In the genomic region with DNA sequence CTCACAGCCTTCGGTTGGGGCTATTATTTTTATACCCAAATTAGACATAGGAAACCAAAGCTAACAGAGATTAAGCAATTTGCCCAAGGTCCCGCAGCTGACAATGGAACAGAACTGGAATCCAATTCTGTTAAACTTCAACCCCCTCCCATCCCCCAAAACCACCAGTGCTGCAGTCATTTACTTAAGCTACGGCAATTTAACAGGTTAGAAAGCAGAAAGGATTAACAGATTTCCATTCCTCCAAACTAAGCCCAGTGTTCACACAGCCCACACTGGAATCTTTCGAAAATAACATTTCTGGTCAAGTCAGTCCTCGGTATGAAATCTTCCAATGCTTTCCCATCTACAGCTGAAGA, we compare ENCODE assay signal across 22 cellular contexts.
"Had no signal": no experiment of that assay in that cellular context is flagged by ENCODE, and none has a peak within 500 bp of the region (broad histone marks: within the 10 kb centered on the region; RNA-seq: fewer than 3 reads in every experiment).

No MANE protein-coding gene starts in this region.

- H3K36me3 Mint-ChIP-seq: activated CD8-positive, alpha-beta memory T cell treated with anti-CD3 and anti-CD28 coated beads, Interleukin-2, amount 10 ng/mL, durations not matched to agents 7 days and 5 days; activated naive CD8-positive, alpha-beta T cell; naive B cell had no signal

- H3K4me3 Mint-ChIP-seq: activated CD8-positive, alpha-beta memory T cell treated with anti-CD3 and anti-CD28 coated beads, Interleukin-2, amount 10 ng/mL, durations not matched to agents 7 days and 5 days; activated naive CD8-positive, alpha-beta T cell; activated T-cell treated with anti-CD3 and anti-CD28 coated beads, Interleukin-2, amount 50 U/mL, for 4 hours; naive B cell; stimulated activated naive CD8-positive, alpha-beta T cell treated with anti-CD3 and anti-CD28 coated beads, Interleukin-15, Interleukin-2, amounts not matched to agents 100 ng/mL and 50 ng/mL, for 24 hours had no signal

- H3K27ac ChIP-seq: breast epithelium, esophagus muscularis mucosa, heart right ventricle, prostate gland, sigmoid colon, uterus had no signal

- H3K4me1 Mint-ChIP-seq: naive B cell had no signal

- H3K4me1 ChIP-seq: breast epithelium, esophagus muscularis mucosa, prostate gland, sigmoid colon, uterus had no signal

- H3K27ac Mint-ChIP-seq: activated CD8-positive, alpha-beta memory T cell treated with anti-CD3 and anti-CD28 coated beads, Interleukin-2, amount 10 ng/mL, durations not matched to agents 7 days and 5 days; activated naive CD8-positive, alpha-beta T cell; stimulated activated naive CD8-positive, alpha-beta T cell treated with anti-CD3 and anti-CD28 coated beads, Interleukin-15, Interleukin-2, amounts not matched to agents 100 ng/mL and 50 ng/mL, for 24 hours had no signal

- H3K9me3 ChIP-seq: breast epithelium, esophagus muscularis mucosa, heart right ventricle, prostate gland, sigmoid colon, thoracic aorta, uterus had no signal

- H3K36me3 ChIP-seq: breast epithelium, esophagus muscularis mucosa, heart right ventricle, prostate gland, sigmoid colon, thoracic aorta, uterus had no signal

- H3K27me3 ChIP-seq: breast epithelium, esophagus muscularis mucosa, heart right ventricle, sigmoid colon, uterus had no signal

- H3K4me3 ChIP-seq: breast epithelium, esophagus muscularis mucosa, heart right ventricle, lung, prostate gland, sigmoid colon, thoracic aorta, uterus had no signal

- H3K27me3 Mint-ChIP-seq: activated CD8-positive, alpha-beta memory T cell treated with anti-CD3 and anti-CD28 coated beads, Interleukin-2, amount 10 ng/mL, durations not matched to agents 7 days and 5 days; activated naive CD8-positive, alpha-beta T cell; naive B cell; stimulated activated naive CD8-positive, alpha-beta T cell treated with anti-CD3 and anti-CD28 coated beads, Interleukin-15, Interleukin-2, amounts not matched to agents 100 ng/mL and 50 ng/mL, for 24 hours had no signal

- ATAC-seq: activated CD8-positive, alpha-beta memory T cell treated with anti-CD3 and anti-CD28 coated beads, Interleukin-2, amount 10 ng/mL, durations not matched to agents 7 days and 5 days; heart right ventricle had no signal

- DNase-seq: activated CD4-positive, alpha-beta T cell treated with anti-CD3 and anti-CD28 coated beads for 1 hour; activated CD4-positive, alpha-beta T cell treated with anti-CD3 and anti-CD28 coated beads, Interleukin-2, amount 50 U/mL, for 48 hours; activated CD8-positive, alpha-beta memory T cell treated with anti-CD3 and anti-CD28 coated beads, Interleukin-2, amount 10 ng/mL, durations not matched to agents 7 days and 5 days; activated effector memory CD4-positive, alpha-beta T cell treated with anti-CD3 and anti-CD28 coated beads, Interleukin-2, amount 50 U/mL, for 16 hours; activated T-cell treated with anti-CD3 and anti-CD28 coated beads, Interleukin-2, amount 50 U/mL, for 4 hours; amygdala; foreskin fibroblast; heart right ventricle; kidney glomerular epithelial cell; naive B cell; nucleus accumbens; sigmoid colon; stimulated activated CD4-positive, alpha-beta T cell treated with anti-CD3 and anti-CD28 coated beads, Interleukin-2, amount 100 ng/mL, for 48 hours; T-helper 9 cell; uterus had no signal
